Comparison of ENCODE assay signal across 1 cellular context in the genomic region with DNA sequence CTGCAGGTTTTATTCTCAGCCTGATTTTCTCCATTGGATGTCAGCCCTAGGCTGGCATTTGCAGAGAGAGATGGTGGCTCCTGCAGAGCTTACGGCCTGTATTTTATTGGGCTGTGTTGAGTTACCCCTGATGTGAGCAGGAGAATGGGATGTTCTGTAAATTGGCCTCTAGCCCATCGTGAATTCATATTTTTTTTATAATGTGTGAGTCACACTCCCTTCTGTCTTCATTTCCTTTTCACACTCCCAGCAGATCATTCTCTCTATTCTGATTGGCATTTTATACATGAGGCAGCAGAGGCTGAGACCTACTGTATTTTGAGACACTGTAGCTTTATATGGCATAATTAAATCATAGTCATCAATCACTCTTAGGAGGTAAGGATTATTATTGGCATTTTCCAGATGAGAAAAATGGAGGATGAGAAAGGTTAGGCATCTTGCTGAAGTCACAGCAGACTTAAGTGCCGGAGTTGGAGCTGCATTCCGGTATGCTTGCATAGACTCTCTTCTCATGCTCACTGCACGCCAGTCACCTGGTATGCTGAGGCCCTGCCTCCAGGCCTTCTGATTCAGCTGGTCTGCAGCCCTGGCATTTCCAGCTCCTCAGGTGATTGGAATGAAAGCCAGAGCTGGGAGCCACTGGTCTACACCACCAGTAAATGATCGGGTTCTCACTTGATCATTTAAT.
TF ChIP-seq lines count a peak whose summit lies in the region.

No MANE protein-coding gene starts in this region.

TF ChIP-seq in SK-N-SH, 30 proteins besides CTCF, POLR2A, EP300 and RAD21 (continued from another document):
- TF ChIP-seq, protein P1, sequence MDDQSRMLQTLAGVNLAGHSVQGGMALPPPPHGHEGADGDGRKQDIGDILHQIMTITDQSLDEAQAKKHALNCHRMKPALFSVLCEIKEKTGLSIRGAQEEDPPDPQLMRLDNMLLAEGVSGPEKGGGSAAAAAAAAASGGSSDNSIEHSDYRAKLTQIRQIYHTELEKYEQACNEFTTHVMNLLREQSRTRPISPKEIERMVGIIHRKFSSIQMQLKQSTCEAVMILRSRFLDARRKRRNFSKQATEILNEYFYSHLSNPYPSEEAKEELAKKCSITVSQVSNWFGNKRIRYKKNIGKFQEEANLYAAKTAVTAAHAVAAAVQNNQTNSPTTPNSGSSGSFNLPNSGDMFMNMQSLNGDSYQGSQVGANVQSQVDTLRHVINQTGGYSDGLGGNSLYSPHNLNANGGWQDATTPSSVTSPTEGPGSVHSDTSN (IDR thresholded peaks at IDR 0.05): peak; percentile 90
- TF ChIP-seq YY1 (IDR thresholded peaks at IDR 0.05; ENCODE audit: low read depth) (peak; percentile 59; the same call in 1 of the 2 replicates), MXI1 (IDR thresholded peaks at IDR 0.05; ENCODE audit: low read depth, low read length) (no peak), FOSL2 (IDR thresholded peaks at IDR 0.05; ENCODE audit: borderline replicate concordance, low read depth) (peak; percentile 86; the same call in 1 of the 2 replicates), SIN3A (IDR thresholded peaks at IDR 0.05; ENCODE audit: borderline replicate concordance, low read depth, low read length) (no peak), EZH2phosphoT487 (IDR thresholded peaks at IDR 0.05; ENCODE audit: borderline replicate concordance, low read depth) (no peak), TCF12 (IDR thresholded peaks at IDR 0.05) (peak; percentile 62), RXRA (IDR thresholded peaks at IDR 0.05; ENCODE audit: borderline replicate concordance, low read depth) (0 out of 2 replicates have a peak, but pooled peaks have one; percentile 42)
- TF ChIP-seq, protein P2, sequence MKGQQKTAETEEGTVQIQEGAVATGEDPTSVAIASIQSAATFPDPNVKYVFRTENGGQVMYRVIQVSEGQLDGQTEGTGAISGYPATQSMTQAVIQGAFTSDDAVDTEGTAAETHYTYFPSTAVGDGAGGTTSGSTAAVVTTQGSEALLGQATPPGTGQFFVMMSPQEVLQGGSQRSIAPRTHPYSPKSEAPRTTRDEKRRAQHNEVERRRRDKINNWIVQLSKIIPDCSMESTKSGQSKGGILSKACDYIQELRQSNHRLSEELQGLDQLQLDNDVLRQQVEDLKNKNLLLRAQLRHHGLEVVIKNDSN (IDR thresholded peaks at IDR 0.05; ENCODE audit: borderline replicate concordance, low read depth): peak; percentile 55; the same call in 1 of the 2 replicates
- TF ChIP-seq, protein P3, sequence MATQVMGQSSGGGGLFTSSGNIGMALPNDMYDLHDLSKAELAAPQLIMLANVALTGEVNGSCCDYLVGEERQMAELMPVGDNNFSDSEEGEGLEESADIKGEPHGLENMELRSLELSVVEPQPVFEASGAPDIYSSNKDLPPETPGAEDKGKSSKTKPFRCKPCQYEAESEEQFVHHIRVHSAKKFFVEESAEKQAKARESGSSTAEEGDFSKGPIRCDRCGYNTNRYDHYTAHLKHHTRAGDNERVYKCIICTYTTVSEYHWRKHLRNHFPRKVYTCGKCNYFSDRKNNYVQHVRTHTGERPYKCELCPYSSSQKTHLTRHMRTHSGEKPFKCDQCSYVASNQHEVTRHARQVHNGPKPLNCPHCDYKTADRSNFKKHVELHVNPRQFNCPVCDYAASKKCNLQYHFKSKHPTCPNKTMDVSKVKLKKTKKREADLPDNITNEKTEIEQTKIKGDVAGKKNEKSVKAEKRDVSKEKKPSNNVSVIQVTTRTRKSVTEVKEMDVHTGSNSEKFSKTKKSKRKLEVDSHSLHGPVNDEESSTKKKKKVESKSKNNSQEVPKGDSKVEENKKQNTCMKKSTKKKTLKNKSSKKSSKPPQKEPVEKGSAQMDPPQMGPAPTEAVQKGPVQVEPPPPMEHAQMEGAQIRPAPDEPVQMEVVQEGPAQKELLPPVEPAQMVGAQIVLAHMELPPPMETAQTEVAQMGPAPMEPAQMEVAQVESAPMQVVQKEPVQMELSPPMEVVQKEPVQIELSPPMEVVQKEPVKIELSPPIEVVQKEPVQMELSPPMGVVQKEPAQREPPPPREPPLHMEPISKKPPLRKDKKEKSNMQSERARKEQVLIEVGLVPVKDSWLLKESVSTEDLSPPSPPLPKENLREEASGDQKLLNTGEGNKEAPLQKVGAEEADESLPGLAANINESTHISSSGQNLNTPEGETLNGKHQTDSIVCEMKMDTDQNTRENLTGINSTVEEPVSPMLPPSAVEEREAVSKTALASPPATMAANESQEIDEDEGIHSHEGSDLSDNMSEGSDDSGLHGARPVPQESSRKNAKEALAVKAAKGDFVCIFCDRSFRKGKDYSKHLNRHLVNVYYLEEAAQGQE (IDR thresholded peaks at IDR 0.05; ENCODE audit: low read depth, low read length): no peak
- TF ChIP-seq, protein P4, sequence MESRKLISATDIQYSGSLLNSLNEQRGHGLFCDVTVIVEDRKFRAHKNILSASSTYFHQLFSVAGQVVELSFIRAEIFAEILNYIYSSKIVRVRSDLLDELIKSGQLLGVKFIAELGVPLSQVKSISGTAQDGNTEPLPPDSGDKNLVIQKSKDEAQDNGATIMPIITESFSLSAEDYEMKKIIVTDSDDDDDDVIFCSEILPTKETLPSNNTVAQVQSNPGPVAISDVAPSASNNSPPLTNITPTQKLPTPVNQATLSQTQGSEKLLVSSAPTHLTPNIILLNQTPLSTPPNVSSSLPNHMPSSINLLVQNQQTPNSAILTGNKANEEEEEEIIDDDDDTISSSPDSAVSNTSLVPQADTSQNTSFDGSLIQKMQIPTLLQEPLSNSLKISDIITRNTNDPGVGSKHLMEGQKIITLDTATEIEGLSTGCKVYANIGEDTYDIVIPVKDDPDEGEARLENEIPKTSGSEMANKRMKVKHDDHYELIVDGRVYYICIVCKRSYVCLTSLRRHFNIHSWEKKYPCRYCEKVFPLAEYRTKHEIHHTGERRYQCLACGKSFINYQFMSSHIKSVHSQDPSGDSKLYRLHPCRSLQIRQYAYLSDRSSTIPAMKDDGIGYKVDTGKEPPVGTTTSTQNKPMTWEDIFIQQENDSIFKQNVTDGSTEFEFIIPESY (IDR thresholded peaks at IDR 0.05; ENCODE audit: borderline replicate concordance, low read depth): peak; percentile 15; the same call in 1 of the 2 replicates
